8 cellular contexts compared by ENCODE assay signal in the genomic region with DNA sequence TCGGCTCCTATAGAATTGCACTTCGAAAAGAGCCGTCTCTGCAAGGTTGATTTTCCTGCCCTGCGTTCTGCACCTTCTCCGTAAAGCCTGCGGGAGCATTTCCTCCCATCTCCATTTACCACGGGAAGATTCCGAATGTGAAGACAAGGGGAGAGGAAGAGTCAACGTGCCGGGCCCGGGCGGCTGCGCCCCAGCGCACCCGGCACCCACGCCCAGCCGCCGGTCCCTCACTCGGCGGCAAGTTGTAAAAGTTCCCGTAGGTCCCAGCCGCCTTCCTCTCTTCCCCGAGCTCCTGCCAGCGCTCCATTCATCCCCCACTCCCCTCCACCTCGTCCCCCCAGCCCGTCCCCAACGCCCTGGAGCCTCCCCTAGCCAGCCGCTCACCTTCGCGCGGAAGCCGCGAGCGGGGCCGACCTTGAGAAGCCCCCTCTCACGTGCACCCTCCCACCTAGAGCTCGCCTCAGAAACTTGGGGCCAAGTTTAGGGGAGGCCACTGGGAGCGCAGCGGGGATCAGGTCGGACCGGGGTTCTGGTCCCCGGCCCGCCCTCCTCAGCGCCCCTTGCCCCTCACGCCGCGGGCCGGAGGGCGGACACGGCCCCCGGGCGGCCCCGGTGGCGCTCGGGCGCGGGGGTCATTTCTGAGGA. TPM values are rescaled to one million over a fixed set of nuclear protein-coding genes. Genes with fewer than 3 reads are reported as not detected.
DNase-seq lines count a peak whose midpoint lies in the region; ATAC-seq, FAIRE-seq and TF ChIP-seq lines count a peak whose summit lies in the region.

No MANE protein-coding gene starts in this region.

- DNase-seq in GM12878 (ENCODE audit: low read depth, low spot score) = no peak
- DNase-seq in kidney = peak; percentile 71
- DNase-seq in stimulated activated naive B cell treated with anti-CD40 and anti-IgM and Interleukin-4, amounts not matched to agents 10 μg/mL and 1 μg/mL and 100 μg/mL, for 72 hours = no peak
- no peak for DNase-seq in HuH-7.5 (ENCODE audit: low spot score)
- DNase-seq in posterior vena cava (ENCODE audit: low spot score) = no peak
- DNase-seq in CD4-positive, alpha-beta memory T cell = no peak

- no peak for TF ChIP-seq POLR2A in GM12878 (IDR thresholded peaks at IDR 0.05; ENCODE audit: low read depth, low read length)

- no peaks in the 10 kb centered on the region for H3K79me2 ChIP-seq in GM12878 (ENCODE audit: control insufficient read depth, insufficient read depth, low read length)

- H3K27ac ChIP-seq in HEK293 (ENCODE audit: extremely low read depth, low read depth, low read length) (peak overlapping the region; percentile 85), GM12878 (ENCODE audit: control insufficient read depth, insufficient read depth) (no peak overlapping the region), kidney (ENCODE audit: low read depth in 2 of 2, low read length in 2 of 2) (peak overlapping the region; percentile 59 to 73)
- no peak overlapping the region for H3K27ac ChIP-seq in CD4-positive, alpha-beta memory T cell (ENCODE audit: low read depth, low read length)

- 47% methylated on average over 46 of the region's 57 CpGs for WGBS in GM12878 (ENCODE audit: insufficient coverage, insufficient replicate concordance, low lambda C conversion rate, missing lambda C conversion rate)

- no TSS peak for BruUV-seq in GM12878 (replicated peaks; lab: Mats Ljungman, UMichigan)

- no peaks in the 10 kb centered on the region; a peak in 1 of 4 replicates for H3K27me3 ChIP-seq in GM12878 (replicated peaks in 1 of 2; ENCODE audit: control insufficient read depth in 2 of 2, insufficient read depth in 2 of 2, low read length in 1 of 2)
- H3K27me3 ChIP-seq in CD4-positive, alpha-beta memory T cell (ENCODE audit: insufficient read depth, low read length) = peaks cover 3% of the 10 kb centered on the region

- H3K9me3 ChIP-seq in HEK293 (ENCODE audit: control insufficient read depth, insufficient read depth, low read depth, low read length) = no peaks in the 10 kb centered on the region
- no peaks in the 10 kb centered on the region; the same call in 2 of the 3 replicates for H3K9me3 ChIP-seq in GM12878 (replicated peaks; ENCODE audit: control insufficient read depth, insufficient read depth, low read length)
- no peaks in the 10 kb centered on the region for H3K9me3 ChIP-seq in kidney (ENCODE audit: control insufficient read depth in 1 of 2, low read length in 2 of 2)
- H3K9me3 ChIP-seq in CD4-positive, alpha-beta memory T cell (ENCODE audit: control insufficient read depth in 1 of 2, low read length in 2 of 2) = no peaks in the 10 kb centered on the region

- H3K4me3 Mint-ChIP-seq in stimulated activated naive B cell treated with anti-CD40 and anti-IgM and Interleukin-4, amounts not matched to agents 10 μg/mL and 1 μg/mL and 100 μg/mL, for 72 hours = peak overlapping the region; percentile 37 to 62
- no peak overlapping the region for H3K4me3 Mint-ChIP-seq in CD4-positive, alpha-beta memory T cell

- H3K27ac Mint-ChIP-seq in stimulated activated naive B cell treated with anti-CD40 and anti-IgM and Interleukin-4, amounts not matched to agents 10 μg/mL and 1 μg/mL and 100 μg/mL, for 72 hours = no peak overlapping the region
- H3K27ac Mint-ChIP-seq in CD4-positive, alpha-beta memory T cell = no peak overlapping the region

- H3K4me1 Mint-ChIP-seq in stimulated activated naive B cell treated with anti-CD40 and anti-IgM and Interleukin-4, amounts not matched to agents 10 μg/mL and 1 μg/mL and 100 μg/mL, for 72 hours = peaks cover 4 to 19% of the 10 kb centered on the region in 2 donors
- peaks cover 0 to 4% (median 3%) of the 10 kb centered on the region in 4 donors for H3K4me1 Mint-ChIP-seq in CD4-positive, alpha-beta memory T cell

- no peak for TF ChIP-seq EP300 in GM12878 (IDR thresholded peaks at IDR 0.05; ENCODE audit: borderline replicate concordance in 1 of 2, control insufficient read depth in 1 of 2, low read depth in 2 of 2, low read length in 2 of 2)

- peaks cover 0 to 1% of the 10 kb centered on the region in 2 donors for H3K9me3 Mint-ChIP-seq in stimulated activated naive B cell treated with anti-CD40 and anti-IgM and Interleukin-4, amounts not matched to agents 10 μg/mL and 1 μg/mL and 100 μg/mL, for 72 hours
- peaks cover 0 to 12% (median 3%) of the 10 kb centered on the region in 8 donors for H3K9me3 Mint-ChIP-seq in CD4-positive, alpha-beta memory T cell

- no peaks in the 10 kb centered on the region for H4K20me1 ChIP-seq in GM12878 (ENCODE audit: control insufficient read depth, insufficient read depth)

- no peak for FAIRE-seq in GM12878 (lab: Jason Lieb, UNC)
- no peak for FAIRE-seq in kidney (lab: Jason Lieb, UNC)

- SMC1A ChIA-PET in GM12878 (lab: Charles Lee; ENCODE audit: uncharacterized antibody, unreplicated experiment) = no interaction called here

- H3K9ac ChIP-seq in GM12878 (ENCODE audit: control insufficient read depth, insufficient read depth, low read length) (no peak overlapping the region), kidney (ENCODE audit: low read length in 2 of 2) (peak overlapping the region; percentile 30 to 52)

- no peaks in the 10 kb centered on the region for H3K36me3 Mint-ChIP-seq in stimulated activated naive B cell treated with anti-CD40 and anti-IgM and Interleukin-4, amounts not matched to agents 10 μg/mL and 1 μg/mL and 100 μg/mL, for 72 hours
- H3K36me3 Mint-ChIP-seq in CD4-positive, alpha-beta memory T cell = no peaks in the 10 kb centered on the region

- H2AFZ ChIP-seq in GM12878 (ENCODE audit: control insufficient read depth, low read depth, low read length) = no peak overlapping the region

- H3K4me3 ChIP-seq in HEK293 (ENCODE audit: low read depth, low read length) (peak overlapping the region; percentile 90), GM12878 (no peak overlapping the region), kidney (ENCODE audit: low read length in 2 of 2) (peak overlapping the region; percentile 65 to 68)
- no peak overlapping the region for H3K4me3 ChIP-seq in CD4-positive, alpha-beta memory T cell (ENCODE audit: low read length in 2 of 2)

- CTCF ChIA-PET in HEK293 (lab: Yijun Ruan, JAX) = no interaction called here
- CTCF ChIA-PET in GM12878 (lab: Yijun Ruan, JAX) = no interaction called here
- CTCF ChIA-PET in CD4-positive, alpha-beta memory T cell (lab: Charles Lee; ENCODE audit: partially characterized antibody) = no interaction called here

- H3K4me2 ChIP-seq in GM12878 (ENCODE audit: control insufficient read depth, insufficient read depth) = no peak overlapping the region

- ATAC-seq in GM12878 (peak; percentile 23), HG03025 (IDR thresholded peaks at IDR 0.05; ENCODE audit: low FRiP score, unreplicated experiment) (no peak)
- ATAC-seq in stimulated activated naive B cell treated with anti-CD40 and anti-IgM and Interleukin-4, amounts not matched to agents 10 μg/mL and 1 μg/mL and 100 μg/mL, for 72 hours (replicated peaks) = peak; percentile 22

- H3K4me1 ChIP-seq in HEK293 (ENCODE audit: control insufficient read depth, insufficient read depth, low read length) (peaks cover 13% of the 10 kb centered on the region), GM12878 (ENCODE audit: control insufficient read depth, insufficient read depth, low read length) (no peaks in the 10 kb centered on the region), kidney (ENCODE audit: control insufficient read depth in 1 of 2, insufficient read depth in 1 of 2, low read depth in 1 of 2, low read length in 2 of 2) (peaks cover 5 to 6% of the 10 kb centered on the region in 2 donors)
- no peaks in the 10 kb centered on the region for H3K4me1 ChIP-seq in CD4-positive, alpha-beta memory T cell (ENCODE audit: insufficient read depth, low read length)

- RAD21 ChIA-PET in GM12878 (lab: Charles Lee; ENCODE audit: unreplicated experiment) = no interaction called here

- H3K27me3 Mint-ChIP-seq in stimulated activated naive B cell treated with anti-CD40 and anti-IgM and Interleukin-4, amounts not matched to agents 10 μg/mL and 1 μg/mL and 100 μg/mL, for 72 hours = peaks cover 34 to 62% of the 10 kb centered on the region in 2 donors
- peaks cover 7 to 15% of the 10 kb centered on the region in 2 donors for H3K27me3 Mint-ChIP-seq in CD4-positive, alpha-beta memory T cell

- TF ChIP-seq CTCF in HEK293 (tag by site-specific recombination; IDR thresholded peaks at IDR 0.05) (no peak), GM12878 (IDR thresholded peaks at IDR 0.05 in 2 of 3, conservative IDR thresholded peaks at IDR 0.05 in 1 of 3; ENCODE audit: control insufficient read depth in 2 of 3, extremely low read depth in 1 of 3, insufficient read depth in 1 of 3, low read depth in 3 of 3, low read length in 3 of 3) (no peak), kidney (IDR thresholded peaks at IDR 0.05; ENCODE audit: borderline replicate concordance, extremely low read depth, insufficient read depth) (no peak)

- TF ChIP-seq RAD21 in GM12878 (IDR thresholded peaks at IDR 0.05; ENCODE audit: insufficient read depth, low read depth, low read length) = no peak

- intact Hi-C loops in GM12878 (cut with micrococcal nuclease; ENCODE audit: unreplicated experiment) (no loop called here), kidney (cut with DNase I) (no loop called here), posterior vena cava (cut with DNase I) (loop anchor here (10.0 kb wide), 2 partner anchors 135 to 145 kb away; no protein-coding TSS in a partner anchor)
- intact Hi-C loops in CD4-positive, alpha-beta memory T cell (cut with micrococcal nuclease) = no loop called here

- in situ Hi-C loops in GM12878 (cut with MboI) = no loop called here

- POLR2A ChIA-PET in HEK293 (lab: Yijun Ruan, JAX) (interaction anchor here (0.7 kb wide), 1 partner anchor 125 kb away, joined by 4 read pairs; no protein-coding TSS in a partner anchor), GM12878 (lab: Charles Lee) (no interaction called here)
- POLR2A ChIA-PET in CD4-positive, alpha-beta memory T cell (lab: Charles Lee; ENCODE audit: partially characterized antibody) = no interaction called here

- H3K36me3 ChIP-seq in HEK293 (ENCODE audit: control insufficient read depth in 2 of 2, insufficient read depth in 1 of 2, low read length in 2 of 2) (no peaks in the 10 kb centered on the region), GM12878 (ENCODE audit: control insufficient read depth in 2 of 2, insufficient read depth in 2 of 2, low read length in 1 of 2) (no peaks in the 10 kb centered on the region), kidney (ENCODE audit: control insufficient read depth in 1 of 2, insufficient read depth in 2 of 2, low read length in 2 of 2) (no peaks in the 10 kb centered on the region)
- H3K36me3 ChIP-seq in CD4-positive, alpha-beta memory T cell (ENCODE audit: insufficient read depth, low read length) = no peaks in the 10 kb centered on the region

RNA-seq across cellular contexts. Expression of a gene that starts 0.4 kb away (rescaled TPM):
- total RNA-seq in GM12878 (2013; cell fraction: nucleolus; rRNA removed) = 12.1 and 14.1 TPM in 2 replicates
- total RNA-seq in GM12878 (2014; rRNA removed) = 0.27 and 0.28 TPM in 2 replicates
- total RNA-seq in GM12878 (2014; rRNA removed; fragmentation: Illumina TruSeq; extraction: Trizol) = 0.13 and 0.28 TPM in 2 replicates
- total RNA-seq in GM12878 (2021) = 0.31 and 0.40 TPM in 2 replicates
- polyA plus RNA-seq in GM12878 (2011; ENCODE audit: low read depth) = 0.16 TPM
- 14.5 and 15.0 TPM in 2 replicates for polyA plus RNA-seq in GM12878 (2011; rRNA removed)
- 11.0 and 12.1 TPM in 2 replicates for polyA plus RNA-seq in GM12878 (2011; cell fraction: cytosol; rRNA removed)
- 26.0 and 26.7 TPM in 2 replicates for polyA plus RNA-seq in GM12878 (2011; cell fraction: nucleus; rRNA removed)
- 0.11 and 0.15 TPM in 2 replicates for polyA plus RNA-seq in GM12878 (2012)
- 0.16 and 0.24 TPM in 2 replicates for polyA plus RNA-seq in GM12878 (2014; fragmentation: Illumina TruSeq; extraction: Trizol)
- under 1 TPM; 0.05 to 0.07 TPM for polyA plus RNA-seq in GM12878 (2014; fragmentation: Nextera tagmentation; extraction: Ambion mirVana)
- 0.08 and 0.22 TPM in 2 replicates for polyA plus RNA-seq in GM12878 (2014; rRNA removed)
- polyA plus RNA-seq in GM12878 (2016; fragmentation: Nextera tagmentation; extraction: Ambion mirVana) = under 1 TPM; 0.31 to 0.44 TPM
- polyA minus RNA-seq in GM12878 (2011; rRNA and poly(A)+ RNA removed) = 66.6 and 82.3 TPM in 2 replicates
- polyA minus RNA-seq in GM12878 (2011; cell fraction: cytosol; rRNA and poly(A)+ RNA removed) = 7.2 and 9.4 TPM in 2 replicates
- polyA minus RNA-seq in GM12878 (2011; cell fraction: nucleus; rRNA and poly(A)+ RNA removed) = 65.8 and 94.2 TPM in 2 replicates
- total RNA-seq in kidney = 37.9 TPM
- polyA plus RNA-seq in kidney (ENCODE audit: insufficient read depth, low read depth, low replicate concordance) = 5.4 TPM
- total RNA-seq in posterior vena cava = 10 to 100 TPM; 61.2 to 76.0 TPM
- total RNA-seq in CD4-positive, alpha-beta memory T cell = not detected
- not detected for polyA plus RNA-seq in CD4-positive, alpha-beta memory T cell

Comparison
In these comparisons a context has a peak if more than half of its experiments do, and no peak if none do; other contexts are left out.
1. H3K27ac ChIP-seq: peak in HEK293 (single experiment) and kidney (2 of 2); none in GM12878 (single experiment) and CD4-positive, alpha-beta memory T cell (single experiment).
2. H3K4me3 ChIP-seq: peak in HEK293 (single experiment) and kidney (2 of 2); none in GM12878 (single experiment) and CD4-positive, alpha-beta memory T cell (0 of 2).
3. H3K4me3 Mint-ChIP-seq: peak in stimulated activated naive B cell treated with anti-CD40 and anti-IgM and Interleukin-4, amounts not matched to agents 10 μg/mL and 1 μg/mL and 100 μg/mL, for 72 hours (2 of 2); none in CD4-positive, alpha-beta memory T cell (0 of 8).
4. intact Hi-C loops: an anchor here in posterior vena cava (10.0 kb wide); none called in GM12878, kidney and CD4-positive, alpha-beta memory T cell.